12 cellular contexts compared by ENCODE assay signal in the genomic region with DNA sequence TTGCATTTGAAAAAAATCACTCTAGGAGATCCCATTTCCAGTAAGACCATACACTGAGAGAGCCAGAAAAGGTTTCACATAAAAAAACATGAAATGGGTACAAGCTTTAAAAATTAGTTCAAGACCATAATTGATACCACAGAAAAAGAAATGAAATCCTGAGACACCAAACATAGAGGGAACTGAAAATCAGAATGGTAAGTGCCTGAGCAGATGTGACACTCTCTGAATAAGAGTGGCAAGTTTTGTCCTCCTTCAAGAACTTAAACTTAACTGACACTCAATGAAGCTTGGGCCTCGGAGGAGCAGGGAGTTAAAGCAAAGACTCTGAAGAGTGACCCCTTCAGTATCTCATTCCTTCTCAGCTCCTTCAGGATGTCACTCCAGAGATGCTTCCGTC. TPM values are rescaled to one million over a fixed set of nuclear protein-coding genes. Genes with fewer than 3 reads are reported as not detected.
DNase-seq lines count a peak whose midpoint lies in the region; ATAC-seq and TF ChIP-seq lines count a peak whose summit lies in the region.
"Had no signal": no experiment of that assay in that cellular context is flagged by ENCODE, and none has a peak within 500 bp of the region (broad histone marks: within the 10 kb centered on the region; RNA-seq: fewer than 3 reads in every experiment).

No MANE protein-coding gene starts in this region.

- no peaks in the 10 kb centered on the region for H3K27me3 Mint-ChIP-seq in central memory CD8-positive, alpha-beta T cell
- no peaks in the 10 kb centered on the region for H3K27me3 Mint-ChIP-seq in MCF 10A (ENCODE audit: insufficient read depth, unreplicated experiment)

- no peak for TF ChIP-seq CTCF in MCF 10A (IDR thresholded peaks at IDR 0.05; ENCODE audit: unreplicated experiment)

- POLR2A ChIA-PET in MCF 10A (lab: Yijun Ruan, JAX) = interaction anchor here (1.1 to 1.3 kb wide), 3 partner anchors 9 to 219 kb away, joined by 3 read pairs; no protein-coding TSS in a partner anchor

- ATAC-seq in GM19023 (IDR thresholded peaks at IDR 0.05; ENCODE audit: unreplicated experiment) (peak; percentile 77), GM21529 (IDR thresholded peaks at IDR 0.05; ENCODE audit: unreplicated experiment) (peak; percentile 79), HG03097 (IDR thresholded peaks at IDR 0.05; ENCODE audit: low FRiP score, unreplicated experiment) (peak; percentile 68)
- ATAC-seq in central memory CD8-positive, alpha-beta T cell (replicated peaks; ENCODE audit: extremely low read depth, poor library complexity, severe bottlenecking) = no peak

- H3K27ac Mint-ChIP-seq in central memory CD8-positive, alpha-beta T cell (ENCODE audit: low read depth) = peak overlapping the region; percentile 7
- H3K27ac Mint-ChIP-seq in MCF 10A (ENCODE audit: low read depth, unreplicated experiment) = no peak overlapping the region

- CTCF ChIA-PET in MCF 10A (lab: Yijun Ruan, JAX) = interaction anchor here (0.6 to 0.9 kb wide), 3 partner anchors 11 to 1826 kb away, joined by 3 read pairs; no protein-coding TSS in a partner anchor

- H3K9me3 Mint-ChIP-seq in central memory CD8-positive, alpha-beta T cell = peaks cover 16% of the 10 kb centered on the region
- H3K9me3 Mint-ChIP-seq in MCF 10A (ENCODE audit: unreplicated experiment) = peaks cover 9% of the 10 kb centered on the region

- no peak overlapping the region for H3K4me3 Mint-ChIP-seq in central memory CD8-positive, alpha-beta T cell
- H3K4me3 Mint-ChIP-seq in MCF 10A (ENCODE audit: unreplicated experiment) = no peak overlapping the region

- intact Hi-C loops in MCF 10A (cut with micrococcal nuclease) = no loop called here

- no peak for DNase-seq in central memory CD8-positive, alpha-beta T cell (ENCODE audit: low spot score in 2 of 2)
- DNase-seq in midbrain (lab: John Stamatoyannopoulos, UW) = no peak
- no peak for DNase-seq in activated naive CD4-positive, alpha-beta T cell treated with Interleukin-2 at 50 U/mL for 16 hours
- no peak for DNase-seq in stimulated activated naive CD4-positive, alpha-beta T cell (lab: John Stamatoyannopoulos, UW)
- DNase-seq in MCF 10A (ENCODE audit: unreplicated experiment) = no peak
- DNase-seq: dorsolateral prefrontal cortex, NCI-H1436, NCI-H526, T1000 had no signal

- BruUV-seq in MCF 10A (replicated peaks; lab: Mats Ljungman, UMichigan) = no TSS peak

- no peaks in the 10 kb centered on the region for H3K36me3 Mint-ChIP-seq in central memory CD8-positive, alpha-beta T cell (ENCODE audit: insufficient read depth)
- no peaks in the 10 kb centered on the region for H3K36me3 Mint-ChIP-seq in MCF 10A (ENCODE audit: insufficient read depth, unreplicated experiment)

- peaks cover 45% of the 10 kb centered on the region for H3K4me1 Mint-ChIP-seq in central memory CD8-positive, alpha-beta T cell
- H3K4me1 Mint-ChIP-seq in MCF 10A (ENCODE audit: insufficient read depth, unreplicated experiment) = peaks cover 19% of the 10 kb centered on the region

RNA-seq across cellular contexts. Expression of gene PTGDR, which starts 23.2 kb away (rescaled TPM):
- total RNA-seq in MCF 10A (2022) = not detected in 2 replicates
